In the genomic region with DNA sequence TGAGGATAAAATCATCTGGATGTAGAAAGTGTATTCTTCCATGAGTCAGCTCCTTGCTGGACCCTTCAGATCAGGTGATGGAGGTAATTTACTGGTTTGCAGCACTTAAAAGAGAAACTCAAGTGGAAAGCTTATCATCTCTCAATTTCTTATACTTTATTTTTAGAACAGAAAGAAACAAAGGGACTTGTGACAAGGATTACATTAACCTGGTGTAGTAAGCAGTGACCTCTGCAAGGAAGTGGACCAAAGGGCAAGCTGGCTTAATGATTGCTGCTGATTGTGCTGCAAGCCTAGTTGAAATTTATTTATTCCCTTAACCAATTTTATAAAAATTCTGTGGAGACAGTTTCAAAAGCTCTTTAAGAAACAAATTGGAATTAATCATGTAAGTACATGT, we compare ENCODE assay signal across 19 cellular contexts.
DNase-seq lines count a peak whose midpoint lies in the region; ATAC-seq and TF ChIP-seq lines count a peak whose summit lies in the region.
"Had no signal": no experiment of that assay in that cellular context is flagged by ENCODE, and none has a peak within 500 bp of the region (broad histone marks: within the 10 kb centered on the region; RNA-seq: fewer than 3 reads in every experiment).

No MANE protein-coding gene starts in this region.

- no peak overlapping the region for H3K27ac ChIP-seq in tibial artery
- H3K27ac ChIP-seq: PC-9, RWPE1 had no signal

- H3K4me1 Mint-ChIP-seq in Calu3 (ENCODE audit: low read depth, unreplicated experiment): peaks cover 21% of the 10 kb centered on the region
- H3K4me1 Mint-ChIP-seq: CD8-positive, alpha-beta memory T cell had no signal

- no peaks in the 10 kb centered on the region for H3F3A ChIP-seq in Loucy (ENCODE audit: low read depth)

- no peaks in the 10 kb centered on the region for H3K27me3 Mint-ChIP-seq in Calu3 (ENCODE audit: unreplicated experiment)

- TF ChIP-seq CTCF in Calu3 (IDR thresholded peaks at IDR 0.05; ENCODE audit: unreplicated experiment) (no peak), Loucy (conservative IDR thresholded peaks at IDR 0.05; ENCODE audit: low read length) (no peak), tibial artery (IDR thresholded peaks at IDR 0.05) (no peak)

- H3K4me3 ChIP-seq in Loucy (ENCODE audit: low read length, poor library complexity, severe bottlenecking) (no peak overlapping the region), tibial artery (no peak overlapping the region)
- H3K4me3 ChIP-seq: PC-9 had no signal

- no peak for TF ChIP-seq POLR2A in erythroblast (IDR thresholded peaks at IDR 0.05; ENCODE audit: low read length)

- H3K9me2 ChIP-seq in Loucy (replicated peaks; ENCODE audit: low read depth, low read length): no peaks in the 10 kb centered on the region

- no peaks in the 10 kb centered on the region for H3K79me2 ChIP-seq in Loucy (ENCODE audit: insufficient read depth, low read length)

- no peaks in the 10 kb centered on the region for H3K36me3 Mint-ChIP-seq in Calu3 (ENCODE audit: insufficient read depth, unreplicated experiment)
- H3K36me3 Mint-ChIP-seq: CD8-positive, alpha-beta memory T cell had no signal

- H3K9me3 ChIP-seq in Loucy (ENCODE audit: insufficient read depth, low read depth, low read length) (no peaks in the 10 kb centered on the region), tibial artery (no peaks in the 10 kb centered on the region)

- no peak overlapping the region for H2AFZ ChIP-seq in Loucy (ENCODE audit: low read length)
- H2AFZ ChIP-seq: PC-9 had no signal

- H3K4me2 ChIP-seq in Loucy (ENCODE audit: low read depth, low read length, poor library complexity, severe bottlenecking): peak overlapping the region; percentile 13
- H3K4me2 ChIP-seq: PC-9 had no signal

- peaks cover 7% of the 10 kb centered on the region for H3K4me1 ChIP-seq in Loucy (ENCODE audit: insufficient read depth, low read length, poor library complexity, severe bottlenecking)
- H3K4me1 ChIP-seq in tibial artery: no peaks in the 10 kb centered on the region

- BruUV-seq in Calu3 (replicated peaks; lab: Mats Ljungman, UMichigan): no TSS peak

- intact Hi-C loops in Calu3 (cut with micrococcal nuclease; ENCODE audit: unreplicated experiment) (no loop called here), tibial artery (cut with DNase I; ENCODE audit: low total_unique reads) (no loop called here)

- DNase-seq in Calu3 (peak; percentile 16), erythroblast (lab: John Stamatoyannopoulos, UW) (peak; percentile 28 to 46), mucosa of gallbladder (ENCODE audit: low spot score) (peak; percentile 49), NOMO-1 treated with DMSO at 0.1 percent for 48 hours (lab: John Stamatoyannopoulos, UW; ENCODE audit: unreplicated experiment) (no peak), tibial artery (no peak), NCI-H2029 (lab: John Stamatoyannopoulos, UW) (no peak)
- DNase-seq: C1 segment of cervical spinal cord; CD8-positive, alpha-beta memory T cell; H9; Kasumi-1; MM.1S; NCI-H1092; NCI-H2081 treated with DMSO at 0.1 percent for 48 hours; NCI-H345; NCI-H524 treated with DMSO at 0.1 percent for 48 hours; PC-9 had no signal

- H3K27me3 ChIP-seq in Loucy (ENCODE audit: insufficient read depth, low read length, poor library complexity, severe bottlenecking) (no peaks in the 10 kb centered on the region), tibial artery (no peaks in the 10 kb centered on the region)

- H3K4me3 Mint-ChIP-seq in Calu3 (ENCODE audit: low read depth, unreplicated experiment): no peak overlapping the region
- H3K4me3 Mint-ChIP-seq: CD8-positive, alpha-beta memory T cell; H9 had no signal

- CTCF ChIA-PET in Calu3 (lab: Charles Lee): no interaction called here

- no peak overlapping the region for H3K27ac Mint-ChIP-seq in Calu3 (ENCODE audit: unreplicated experiment)
- H3K27ac Mint-ChIP-seq: CD8-positive, alpha-beta memory T cell; H9 had no signal

- H3K36me3 ChIP-seq in Loucy (ENCODE audit: insufficient read depth, low read length) (no peaks in the 10 kb centered on the region), tibial artery (no peaks in the 10 kb centered on the region)

- H4K20me1 ChIP-seq in Loucy (ENCODE audit: insufficient read depth, low read length, poor library complexity, severe bottlenecking): no peaks in the 10 kb centered on the region

- no peaks in the 10 kb centered on the region for H3K9me3 Mint-ChIP-seq in Calu3 (ENCODE audit: low read depth, unreplicated experiment)
- H3K9me3 Mint-ChIP-seq: H9 had no signal

- ATAC-seq in HG02852 (IDR thresholded peaks at IDR 0.05; ENCODE audit: unreplicated experiment): no peak

- H3K9ac ChIP-seq in Loucy (ENCODE audit: low read depth, low read length, poor library complexity, severe bottlenecking): no peak overlapping the region

Comparison
In these comparisons a context has a peak if more than half of its experiments do, and no peak if none do; other contexts are left out.
1. DNase-seq: peak in Calu3 (single experiment), erythroblast (2 of 2) and mucosa of gallbladder (single experiment); none in NOMO-1 treated with DMSO at 0.1 percent for 48 hours (single experiment), tibial artery (0 of 2) and NCI-H2029 (single experiment).